Comparison of ENCODE assay signal across 1 cellular context in genomic region chr7:78265486-78265885, GRCh38.
TF ChIP-seq lines count a peak whose summit lies in the region.

No MANE protein-coding gene starts in this region.

TF ChIP-seq in GM23338, 12 proteins besides CTCF, POLR2A, EP300 and RAD21 (continued from another document):
- TF ChIP-seq ETS1 (IDR thresholded peaks at IDR 0.05) (no peak), STAT1 (IDR thresholded peaks at IDR 0.05; ENCODE audit: unreplicated experiment) (no peak), EZH2 (IDR thresholded peaks at IDR 0.05; ENCODE audit: low read depth, unreplicated experiment) (no peak), ZNF331 (CRISPR knock-in tag; IDR thresholded peaks at IDR 0.05; ENCODE audit: low read depth) (no peak), POLR2AphosphoS5 (IDR thresholded peaks at IDR 0.05; ENCODE audit: low read depth) (no peak)
- TF ChIP-seq, protein P1, sequence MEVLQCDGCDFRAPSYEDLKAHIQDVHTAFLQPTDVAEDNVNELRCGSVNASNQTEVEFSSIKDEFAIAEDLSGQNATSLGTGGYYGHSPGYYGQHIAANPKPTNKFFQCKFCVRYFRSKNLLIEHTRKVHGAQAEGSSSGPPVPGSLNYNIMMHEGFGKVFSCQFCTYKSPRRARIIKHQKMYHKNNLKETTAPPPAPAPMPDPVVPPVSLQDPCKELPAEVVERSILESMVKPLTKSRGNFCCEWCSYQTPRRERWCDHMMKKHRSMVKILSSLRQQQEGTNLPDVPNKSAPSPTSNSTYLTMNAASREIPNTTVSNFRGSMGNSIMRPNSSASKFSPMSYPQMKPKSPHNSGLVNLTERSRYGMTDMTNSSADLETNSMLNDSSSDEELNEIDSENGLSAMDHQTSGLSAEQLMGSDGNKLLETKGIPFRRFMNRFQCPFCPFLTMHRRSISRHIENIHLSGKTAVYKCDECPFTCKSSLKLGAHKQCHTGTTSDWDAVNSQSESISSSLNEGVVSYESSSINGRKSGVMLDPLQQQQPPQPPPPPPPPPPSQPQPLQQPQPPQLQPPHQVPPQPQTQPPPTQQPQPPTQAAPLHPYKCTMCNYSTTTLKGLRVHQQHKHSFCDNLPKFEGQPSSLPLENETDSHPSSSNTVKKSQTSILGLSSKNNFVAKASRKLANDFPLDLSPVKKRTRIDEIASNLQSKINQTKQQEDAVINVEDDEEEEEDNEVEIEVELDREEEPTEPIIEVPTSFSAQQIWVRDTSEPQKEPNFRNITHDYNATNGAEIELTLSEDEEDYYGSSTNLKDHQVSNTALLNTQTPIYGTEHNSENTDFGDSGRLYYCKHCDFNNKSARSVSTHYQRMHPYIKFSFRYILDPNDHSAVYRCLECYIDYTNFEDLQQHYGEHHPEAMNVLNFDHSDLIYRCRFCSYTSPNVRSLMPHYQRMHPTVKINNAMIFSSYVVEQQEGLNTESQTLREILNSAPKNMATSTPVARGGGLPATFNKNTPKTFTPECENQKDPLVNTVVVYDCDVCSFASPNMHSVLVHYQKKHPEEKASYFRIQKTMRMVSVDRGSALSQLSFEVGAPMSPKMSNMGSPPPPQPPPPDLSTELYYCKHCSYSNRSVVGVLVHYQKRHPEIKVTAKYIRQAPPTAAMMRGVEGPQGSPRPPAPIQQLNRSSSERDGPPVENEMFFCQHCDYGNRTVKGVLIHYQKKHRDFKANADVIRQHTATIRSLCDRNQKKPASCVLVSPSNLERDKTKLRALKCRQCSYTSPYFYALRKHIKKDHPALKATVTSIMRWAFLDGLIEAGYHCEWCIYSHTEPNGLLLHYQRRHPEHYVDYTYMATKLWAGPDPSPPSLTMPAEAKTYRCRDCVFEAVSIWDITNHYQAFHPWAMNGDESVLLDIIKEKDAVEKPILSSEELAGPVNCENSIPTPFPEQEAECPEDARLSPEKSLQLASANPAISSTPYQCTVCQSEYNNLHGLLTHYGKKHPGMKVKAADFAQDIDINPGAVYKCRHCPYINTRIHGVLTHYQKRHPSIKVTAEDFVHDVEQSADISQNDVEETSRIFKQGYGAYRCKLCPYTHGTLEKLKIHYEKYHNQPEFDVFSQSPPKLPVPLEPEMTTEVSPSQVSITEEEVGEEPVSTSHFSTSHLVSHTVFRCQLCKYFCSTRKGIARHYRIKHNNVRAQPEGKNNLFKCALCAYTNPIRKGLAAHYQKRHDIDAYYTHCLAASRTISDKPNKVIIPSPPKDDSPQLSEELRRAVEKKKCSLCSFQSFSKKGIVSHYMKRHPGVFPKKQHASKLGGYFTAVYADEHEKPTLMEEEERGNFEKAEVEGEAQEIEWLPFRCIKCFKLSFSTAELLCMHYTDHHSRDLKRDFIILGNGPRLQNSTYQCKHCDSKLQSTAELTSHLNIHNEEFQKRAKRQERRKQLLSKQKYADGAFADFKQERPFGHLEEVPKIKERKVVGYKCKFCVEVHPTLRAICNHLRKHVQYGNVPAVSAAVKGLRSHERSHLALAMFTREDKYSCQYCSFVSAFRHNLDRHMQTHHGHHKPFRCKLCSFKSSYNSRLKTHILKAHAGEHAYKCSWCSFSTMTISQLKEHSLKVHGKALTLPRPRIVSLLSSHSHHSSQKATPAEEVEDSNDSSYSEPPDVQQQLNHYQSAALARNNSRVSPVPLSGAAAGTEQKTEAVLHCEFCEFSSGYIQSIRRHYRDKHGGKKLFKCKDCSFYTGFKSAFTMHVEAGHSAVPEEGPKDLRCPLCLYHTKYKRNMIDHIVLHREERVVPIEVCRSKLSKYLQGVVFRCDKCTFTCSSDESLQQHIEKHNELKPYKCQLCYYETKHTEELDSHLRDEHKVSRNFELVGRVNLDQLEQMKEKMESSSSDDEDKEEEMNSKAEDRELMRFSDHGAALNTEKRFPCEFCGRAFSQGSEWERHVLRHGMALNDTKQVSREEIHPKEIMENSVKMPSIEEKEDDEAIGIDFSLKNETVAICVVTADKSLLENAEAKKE (CRISPR knock-in tag; IDR thresholded peaks at IDR 0.05): no peak
